ENCODE assay signal across 1 cellular context in the genomic region with DNA sequence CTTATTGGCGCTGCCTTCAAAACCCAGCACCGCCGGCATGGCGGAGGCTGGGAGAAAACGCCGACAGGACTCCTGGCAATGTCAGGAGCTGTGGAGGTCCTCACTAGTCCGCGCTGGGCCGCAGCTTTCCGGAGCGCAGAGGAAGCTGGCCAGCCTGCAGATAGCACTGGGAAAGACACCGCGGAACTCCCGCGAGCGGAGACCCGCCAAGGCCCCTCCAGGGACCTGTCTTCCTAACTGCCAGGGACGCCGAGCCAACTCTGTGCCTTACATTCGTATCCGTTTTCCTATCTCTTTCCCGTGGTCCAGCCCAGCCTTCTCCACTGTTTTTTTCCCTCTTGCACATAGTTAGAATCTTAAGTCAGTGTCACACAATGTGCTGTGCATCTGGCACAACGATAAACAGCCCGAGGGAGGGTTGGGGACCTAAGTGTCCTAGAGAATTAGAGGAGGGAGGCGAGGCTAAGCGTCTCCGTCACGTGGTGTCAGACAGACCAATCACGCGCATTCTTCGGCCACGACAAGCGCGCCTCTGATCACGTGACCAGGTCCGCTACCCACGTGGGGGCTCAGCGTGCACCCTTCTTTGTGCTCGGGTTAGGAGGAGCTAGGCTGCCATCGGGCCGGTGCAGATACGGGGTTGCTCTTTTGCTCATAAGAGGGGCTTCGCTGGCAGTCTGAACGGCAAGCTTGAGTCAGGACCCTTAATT.
A peak's percentile ranks its signal among the peaks of the same experiment; 100 is the strongest.
TF ChIP-seq lines count a peak whose summit lies in the region.

TSS of gene APEX1 (plus strand) at position 582 of the 710 bp plus-strand sequence. CDS start 420 bp downstream, outside the sequence.
TSS of gene OSGEP (minus strand) at position 168 of the 710 bp plus-strand sequence. CDS start at position 39, 129 bp downstream.

TF ChIP-seq in WTC11, 78 proteins besides CTCF, POLR2A, EP300 and RAD21 (continued from another document and continues in another):
- TF ChIP-seq ZNF532 (CRISPR knock-in tag; IDR thresholded peaks at IDR 0.05; ENCODE audit: borderline replicate concordance) = no peak
- no peak for TF ChIP-seq FOXP1 (CRISPR knock-in tag; IDR thresholded peaks at IDR 0.05; ENCODE audit: borderline replicate concordance)
- TF ChIP-seq GABPB1 (CRISPR knock-in tag; IDR thresholded peaks at IDR 0.05) = 0 out of 2 replicates have a peak, but pooled peaks have one; percentile 40
- no peak for TF ChIP-seq ZNF396 (CRISPR knock-in tag; IDR thresholded peaks at IDR 0.05; ENCODE audit: borderline replicate concordance)
- TF ChIP-seq TCF7 (CRISPR knock-in tag; IDR thresholded peaks at IDR 0.05; ENCODE audit: low read depth) = no peak
- no peak for TF ChIP-seq FOXJ3 (CRISPR knock-in tag; IDR thresholded peaks at IDR 0.05; ENCODE audit: borderline replicate concordance)
- TF ChIP-seq ZNF671 (CRISPR knock-in tag; IDR thresholded peaks at IDR 0.05) = no peak
- no peak for TF ChIP-seq ZNF138 (CRISPR knock-in tag; conservative IDR thresholded peaks at IDR 0.05)
- TF ChIP-seq PRRX2 (CRISPR knock-in tag; IDR thresholded peaks at IDR 0.05) = no peak
- TF ChIP-seq, protein P1, sequence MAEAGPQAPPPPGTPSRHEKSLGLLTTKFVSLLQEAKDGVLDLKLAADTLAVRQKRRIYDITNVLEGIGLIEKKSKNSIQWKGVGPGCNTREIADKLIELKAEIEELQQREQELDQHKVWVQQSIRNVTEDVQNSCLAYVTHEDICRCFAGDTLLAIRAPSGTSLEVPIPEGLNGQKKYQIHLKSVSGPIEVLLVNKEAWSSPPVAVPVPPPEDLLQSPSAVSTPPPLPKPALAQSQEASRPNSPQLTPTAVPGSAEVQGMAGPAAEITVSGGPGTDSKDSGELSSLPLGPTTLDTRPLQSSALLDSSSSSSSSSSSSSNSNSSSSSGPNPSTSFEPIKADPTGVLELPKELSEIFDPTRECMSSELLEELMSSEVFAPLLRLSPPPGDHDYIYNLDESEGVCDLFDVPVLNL (CRISPR knock-in tag; IDR thresholded peaks at IDR 0.05; ENCODE audit: borderline replicate concordance, low read depth) = no peak
- peak; percentile 59; the same call in 1 of the 2 replicates for TF ChIP-seq FOXP4 (CRISPR knock-in tag; IDR thresholded peaks at IDR 0.05)
- no peak for TF ChIP-seq ELF4 (CRISPR knock-in tag; IDR thresholded peaks at IDR 0.05; ENCODE audit: low read depth)
- TF ChIP-seq ATF2 (CRISPR knock-in tag; IDR thresholded peaks at IDR 0.05; ENCODE audit: borderline replicate concordance, low read depth) = no peak
- peak; percentile 20; the same call in 1 of the 2 replicates for TF ChIP-seq TEAD1 (CRISPR knock-in tag; IDR thresholded peaks at IDR 0.05)
- TF ChIP-seq FOXK1 (CRISPR knock-in tag; IDR thresholded peaks at IDR 0.05) = peak; percentile 84
- no peak for TF ChIP-seq ZBTB21 (CRISPR knock-in tag; IDR thresholded peaks at IDR 0.05; ENCODE audit: borderline replicate concordance)
- no peak; the same call in 1 of the 2 replicates for TF ChIP-seq E2F5 (CRISPR knock-in tag; IDR thresholded peaks at IDR 0.05)
- no peak for TF ChIP-seq ZNF281 (CRISPR knock-in tag; IDR thresholded peaks at IDR 0.05)
- TF ChIP-seq MYBL2 (CRISPR knock-in tag; IDR thresholded peaks at IDR 0.05) = no peak; the same call in 1 of the 2 replicates
- TF ChIP-seq OVOL2 (CRISPR knock-in tag; IDR thresholded peaks at IDR 0.05; ENCODE audit: borderline replicate concordance) = no peak
- no peak for TF ChIP-seq ZNF317 (CRISPR knock-in tag; IDR thresholded peaks at IDR 0.05; ENCODE audit: borderline replicate concordance, low read depth)
- TF ChIP-seq CREB1 (CRISPR knock-in tag; IDR thresholded peaks at IDR 0.05) = no peak
- TF ChIP-seq HMGXB4 (CRISPR knock-in tag; IDR thresholded peaks at IDR 0.05) = peak; percentile 66; the same call in 1 of the 2 replicates
- no peak for TF ChIP-seq NR1H2 (CRISPR knock-in tag; IDR thresholded peaks at IDR 0.05)
- TF ChIP-seq RELA (CRISPR knock-in tag; IDR thresholded peaks at IDR 0.05; ENCODE audit: borderline replicate concordance) = no peak
- TF ChIP-seq ATF3 (CRISPR knock-in tag; conservative IDR thresholded peaks at IDR 0.05) = no peak
- TF ChIP-seq, protein P2, sequence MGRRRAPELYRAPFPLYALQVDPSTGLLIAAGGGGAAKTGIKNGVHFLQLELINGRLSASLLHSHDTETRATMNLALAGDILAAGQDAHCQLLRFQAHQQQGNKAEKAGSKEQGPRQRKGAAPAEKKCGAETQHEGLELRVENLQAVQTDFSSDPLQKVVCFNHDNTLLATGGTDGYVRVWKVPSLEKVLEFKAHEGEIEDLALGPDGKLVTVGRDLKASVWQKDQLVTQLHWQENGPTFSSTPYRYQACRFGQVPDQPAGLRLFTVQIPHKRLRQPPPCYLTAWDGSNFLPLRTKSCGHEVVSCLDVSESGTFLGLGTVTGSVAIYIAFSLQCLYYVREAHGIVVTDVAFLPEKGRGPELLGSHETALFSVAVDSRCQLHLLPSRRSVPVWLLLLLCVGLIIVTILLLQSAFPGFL (CRISPR knock-in tag; IDR thresholded peaks at IDR 0.05; ENCODE audit: borderline replicate concordance) = no peak
- TF ChIP-seq MAX (CRISPR knock-in tag; IDR thresholded peaks at IDR 0.05) = peak; percentile 97
- no peak for TF ChIP-seq CBFB (CRISPR knock-in tag; IDR thresholded peaks at IDR 0.05; ENCODE audit: low read depth)
- TF ChIP-seq JUN (CRISPR knock-in tag; IDR thresholded peaks at IDR 0.05) = no peak
- TF ChIP-seq ZNF416 (CRISPR knock-in tag; IDR thresholded peaks at IDR 0.05) = 0 out of 2 replicates have a peak, but pooled peaks have one; percentile 4
- TF ChIP-seq E2F1 (CRISPR knock-in tag; IDR thresholded peaks at IDR 0.05) = no peak
- peak; percentile 50; the same call in 1 of the 2 replicates for TF ChIP-seq SMAD3 (CRISPR knock-in tag; IDR thresholded peaks at IDR 0.05; ENCODE audit: borderline replicate concordance)
- TF ChIP-seq, protein P3, sequence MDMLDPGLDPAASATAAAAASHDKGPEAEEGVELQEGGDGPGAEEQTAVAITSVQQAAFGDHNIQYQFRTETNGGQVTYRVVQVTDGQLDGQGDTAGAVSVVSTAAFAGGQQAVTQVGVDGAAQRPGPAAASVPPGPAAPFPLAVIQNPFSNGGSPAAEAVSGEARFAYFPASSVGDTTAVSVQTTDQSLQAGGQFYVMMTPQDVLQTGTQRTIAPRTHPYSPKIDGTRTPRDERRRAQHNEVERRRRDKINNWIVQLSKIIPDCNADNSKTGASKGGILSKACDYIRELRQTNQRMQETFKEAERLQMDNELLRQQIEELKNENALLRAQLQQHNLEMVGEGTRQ (CRISPR knock-in tag; IDR thresholded peaks at IDR 0.05) = peak; percentile 100
